Comparison of ENCODE assay signal across 34 cellular contexts in the genomic region with DNA sequence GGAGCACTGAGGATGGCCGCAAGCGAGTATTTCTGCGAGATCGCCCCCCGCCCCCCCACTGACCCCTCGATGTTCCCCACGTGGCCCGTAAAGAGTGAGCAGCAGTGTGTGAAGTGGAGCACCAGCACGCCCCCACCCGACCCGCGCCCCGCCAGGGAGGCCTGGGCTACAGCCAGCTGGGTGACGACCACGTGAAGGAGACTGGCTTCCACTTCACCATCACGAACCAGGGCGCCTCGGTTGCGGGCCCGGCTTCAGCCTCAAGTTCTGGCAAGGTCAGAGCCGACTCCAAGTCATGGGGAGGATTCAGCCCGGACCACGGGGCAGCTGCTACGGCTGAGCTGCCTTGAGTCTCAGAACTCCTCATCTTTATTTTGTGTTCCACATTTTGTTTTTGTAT. TPM values are rescaled to one million over a fixed set of nuclear protein-coding genes. Genes with fewer than 3 reads are reported as not detected.
DNase-seq lines count a peak whose midpoint lies in the region; ATAC-seq and TF ChIP-seq lines count a peak whose summit lies in the region.
"Had no signal": no experiment of that assay in that cellular context is flagged by ENCODE, and none has a peak within 500 bp of the region (broad histone marks: within the 10 kb centered on the region; RNA-seq: fewer than 3 reads in every experiment).

No MANE protein-coding gene starts in this region.

- intact Hi-C loops in Right ventricle myocardium inferior (cut with DNase I) = no loop called here
- intact Hi-C loops in cardiac septum (cut with DNase I) = loop anchor here (5.0 kb wide), 1 partner anchor 115 kb away; the partner anchor contains the start of gene CLPX
- intact Hi-C loops in spleen (cut with DNase I; ENCODE audit: low total_unique reads) = no loop called here

- H3K4me1 Mint-ChIP-seq in neural crest cell = peaks cover 34% of the 10 kb centered on the region

- peak; percentile 32 for DNase-seq in Right ventricle myocardium inferior (ENCODE audit: missing footprints)
- DNase-seq in cardiac septum (ENCODE audit: low spot score) = no peak
- no peak for DNase-seq in RWPE1 (ENCODE audit: low spot score)
- no peak for DNase-seq in neural crest cell (ENCODE audit: low read depth, low spot score)
- peak; percentile 82 for DNase-seq in spleen
- no peak for DNase-seq in MV-4-11 (lab: John Stamatoyannopoulos, UW)
- no peak for DNase-seq in iPS-NIHi7 (ENCODE audit: extremely low spot score)
- DNase-seq: activated CD8-positive, alpha-beta T cell treated with anti-CD3 and anti-CD28 coated beads, Interleukin-2, amount 10 ng/mL, durations not matched to agents 7 days and 5 days; activated naive CD8-positive, alpha-beta T cell treated with anti-CD3 and anti-CD28 coated beads for 36 hours; effector memory CD4-positive, alpha-beta T cell; H9; Karpas-422; mesendoderm; NCI-H1436; NCI-H2081 treated with DMSO at 0.1 percent for 48 hours; NCI-H2227 treated with DMSO at 0.1 percent for 48 hours; NCI-H526 treated with DMSO at 0.1 percent for 48 hours; occipital lobe; PC-9; SHP77 treated with DMSO at 0.1 percent for 48 hours; small intestine; stimulated activated naive CD4-positive, alpha-beta T cell; upper lobe of right lung had no signal

- H3K9me3 Mint-ChIP-seq in neural crest cell = no peaks in the 10 kb centered on the region
- H3K9me3 Mint-ChIP-seq: activated naive CD8-positive, alpha-beta T cell treated with anti-CD3 and anti-CD28 coated beads for 36 hours; CD8-positive, alpha-beta T cell; H9 had no signal

- no peak overlapping the region for H3K4me3 ChIP-seq in spleen
- H3K4me3 ChIP-seq: A549, coronary artery, GM12878, PC-9, upper lobe of right lung had no signal

- H3K36me3 ChIP-seq in spleen = no peaks in the 10 kb centered on the region
- H3K36me3 ChIP-seq: upper lobe of right lung had no signal

- no peaks in the 10 kb centered on the region for H3K9me3 ChIP-seq in spleen
- H3K9me3 ChIP-seq: A549, upper lobe of right lung had no signal

- H3K36me3 Mint-ChIP-seq in neural crest cell (ENCODE audit: low read depth) = no peaks in the 10 kb centered on the region
- H3K36me3 Mint-ChIP-seq: activated naive CD8-positive, alpha-beta T cell treated with anti-CD3 and anti-CD28 coated beads for 36 hours had no signal

- ATAC-seq in Right ventricle myocardium inferior (no peak), HG03439 (IDR thresholded peaks at IDR 0.05; ENCODE audit: unreplicated experiment) (no peak)
- ATAC-seq: A549; activated CD8-positive, alpha-beta T cell treated with anti-CD3 and anti-CD28 coated beads, Interleukin-2, amount 10 ng/mL, durations not matched to agents 7 days and 5 days; CD8-positive, alpha-beta T cell; GM12878; left lobe of liver; upper lobe of right lung had no signal

- 85 to 98% (median 88%) methylated on average over 6 to 24 of the region's 24 CpGs for WGBS in spleen, 5 donors

- CTCF ChIA-PET in RWPE1 (lab: Yijun Ruan, JAX) = no interaction called here

- peak overlapping the region; percentile 49 for H3K4me3 Mint-ChIP-seq in neural crest cell
- H3K4me3 Mint-ChIP-seq: activated CD8-positive, alpha-beta T cell treated with anti-CD3 and anti-CD28 coated beads, Interleukin-2, amount 10 ng/mL, durations not matched to agents 7 days and 5 days; activated naive CD8-positive, alpha-beta T cell treated with anti-CD3 and anti-CD28 coated beads for 36 hours; CD8-positive, alpha-beta T cell had no signal

- H3K27ac ChIP-seq in RWPE1 (peak overlapping the region; percentile 22), spleen (no peak overlapping the region)
- H3K27ac ChIP-seq: coronary artery, PC-9, upper lobe of right lung had no signal

- no peak overlapping the region for H3K27ac Mint-ChIP-seq in neural crest cell (ENCODE audit: unreplicated experiment)
- H3K27ac Mint-ChIP-seq: activated CD8-positive, alpha-beta T cell treated with anti-CD3 and anti-CD28 coated beads, Interleukin-2, amount 10 ng/mL, durations not matched to agents 7 days and 5 days; activated naive CD8-positive, alpha-beta T cell treated with anti-CD3 and anti-CD28 coated beads for 36 hours; H9 had no signal

- POLR2A ChIA-PET in RWPE1 (lab: Yijun Ruan, JAX; ENCODE audit: low non-redundant PET) = no interaction called here

- no peaks in the 10 kb centered on the region for H3K27me3 ChIP-seq in spleen (replicated peaks in 1 of 7)
- H3K27me3 ChIP-seq: upper lobe of right lung had no signal

- no peak for TF ChIP-seq CTCF in RWPE1 (conservative IDR thresholded peaks at IDR 0.05; ENCODE audit: low read depth)
- TF ChIP-seq CTCF in neural crest cell (conservative IDR thresholded peaks at IDR 0.05) = no peak
- TF ChIP-seq CTCF in spleen (IDR thresholded peaks at IDR 0.05 in 8 of 11, conservative IDR thresholded peaks at IDR 0.05 in 3 of 11) = no peak

- no peak for TF ChIP-seq POLR2A in spleen (IDR thresholded peaks at IDR 0.05)

- H3K4me1 ChIP-seq in spleen = peaks cover 11 to 67% (median 30%) of the 10 kb centered on the region in 6 donors

- H3K27me3 Mint-ChIP-seq in neural crest cell (ENCODE audit: low read depth) = peaks cover 17% of the 10 kb centered on the region

RNA-seq across cellular contexts. Expression of gene RNU5B-1, which starts 2.4 kb away (rescaled TPM):
- total RNA-seq in Right ventricle myocardium inferior (25.8 TPM), cardiac septum (29.8 TPM), neural crest cell (17.2 TPM in 1 of 2 replicates, not detected in the other), spleen (10 to 100 TPM in 4 of 7 donors, not detected in 3; 24.2 to 62.3 (median 32.6) TPM)
- polyA plus RNA-seq in spleen = not detected
- total RNA-seq: bronchial epithelial cell; epithelial cell of proximal tubule; glomerular endothelial cell; H9; left lobe of liver; occipital lobe; PC-9; renal cortical epithelial cell; T-helper 2 cell treated with Interferon-gamma antibody and Interleukin-4, amounts not matched to agents 100 ng/mL and 5 ng/mL, for 36 hours had no signal
- polyA plus RNA-seq: A549, GM12878, small intestine had no signal

RNA-seq across cellular contexts. Expression of gene RNU5A-1, which starts 6.2 kb away (rescaled TPM):
- not detected for total RNA-seq in Right ventricle myocardium inferior
- total RNA-seq in cardiac septum = not detected
- total RNA-seq in neural crest cell = not detected in 2 replicates
- not detected for total RNA-seq in spleen
- polyA plus RNA-seq in spleen = not detected
- total RNA-seq: activated CD8-positive, alpha-beta T cell treated with anti-CD3 and anti-CD28 coated beads, Interleukin-2, amount 10 ng/mL, durations not matched to agents 7 days and 5 days; activated naive CD8-positive, alpha-beta T cell treated with anti-CD3 and anti-CD28 coated beads for 36 hours; bronchial epithelial cell; CD8-positive, alpha-beta T cell; epithelial cell of proximal tubule; glomerular endothelial cell; GM12878; H9; left lobe of liver; occipital lobe; PC-9; renal cortical epithelial cell; T-helper 2 cell treated with Interferon-gamma antibody and Interleukin-4, amounts not matched to agents 100 ng/mL and 5 ng/mL, for 36 hours; upper lobe of right lung had no signal
- polyA plus RNA-seq: A549, GM12878, small intestine had no signal

RNA-seq across cellular contexts. Expression of gene PARP16, which starts 15.4 kb away (rescaled TPM):
- total RNA-seq in Right ventricle myocardium inferior (4.9 TPM), cardiac septum (4.7 TPM), neural crest cell (14.8 and 15.5 TPM in 2 replicates), spleen (10 to 100 TPM in 4 of 7 donors, 1 to 10 TPM in 3; 8.7 to 11.3 (median 10.2) TPM)
- 1 to 10 TPM; 6.4 to 7.9 (median 6.7) TPM for polyA plus RNA-seq in spleen

Comparison
In these comparisons a context has a peak if more than half of its experiments do, and no peak if none do; other contexts are left out.
1. DNase-seq: peak in Right ventricle myocardium inferior (single experiment) and spleen (single experiment); none in cardiac septum (single experiment), RWPE1 (single experiment), neural crest cell (single experiment), MV-4-11 (single experiment) and iPS-NIHi7 (single experiment).